In the genomic region with DNA sequence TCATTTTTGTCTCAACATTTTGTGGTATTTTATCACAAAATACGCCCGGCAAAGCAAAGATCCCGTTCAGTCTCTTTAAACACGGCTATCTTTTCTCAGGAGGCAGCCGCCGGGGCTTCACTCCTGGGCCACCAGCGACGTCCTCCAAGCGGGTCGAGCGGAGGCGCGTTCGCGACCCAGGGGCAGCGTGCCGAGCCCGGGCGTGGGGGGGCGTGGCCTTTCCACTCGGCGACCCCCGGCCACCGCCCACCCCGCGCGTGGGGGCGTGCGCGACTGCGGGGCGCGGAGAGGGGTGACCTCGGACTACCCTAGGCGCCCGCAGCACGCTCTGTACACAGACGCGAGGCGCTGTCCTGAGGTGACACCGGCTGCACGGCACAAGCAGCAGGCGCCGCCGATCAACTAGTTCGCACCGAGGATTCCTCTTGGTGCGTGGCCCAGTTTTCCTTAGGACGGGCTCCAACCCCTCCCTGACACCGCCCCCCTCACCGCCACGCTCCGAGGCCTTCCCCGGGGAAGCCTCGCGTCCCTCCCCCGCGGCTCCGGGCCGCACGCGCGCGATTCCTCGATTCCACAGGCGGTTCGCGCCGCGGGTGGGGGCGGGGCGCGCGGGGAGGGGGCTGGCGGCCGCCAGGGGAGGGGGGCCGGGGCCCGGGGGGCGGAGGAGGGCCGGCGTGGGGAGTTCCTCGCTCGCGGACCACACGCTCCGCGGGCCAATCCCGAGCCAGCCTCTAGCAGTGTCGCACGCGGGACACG, we compare ENCODE assay signal across 8 cellular contexts. TPM values are rescaled to one million over a fixed set of nuclear protein-coding genes. Genes with fewer than 3 reads are reported as not detected.
A peak's percentile ranks its signal among the peaks of the same experiment; 100 is the strongest.
DNase-seq lines count a peak whose midpoint lies in the region; ATAC-seq and TF ChIP-seq lines count a peak whose summit lies in the region.

No MANE protein-coding gene starts in this region.

- H3K27ac Mint-ChIP-seq in T-helper 2 cell treated with Interferon-gamma antibody and Interleukin-4, amounts not matched to agents 5 μg/mL and 100 μg/mL, for 36 hours: peak overlapping the region; percentile 98

- 12% methylated on average over 26 of the region's 92 CpGs for WGBS in mammary epithelial cell (ENCODE audit: low coverage, missing lambda C conversion rate)

- peaks cover 19% of the 10 kb centered on the region for H3K4me1 ChIP-seq in mammary epithelial cell (ENCODE audit: insufficient read depth, low read length)

- H3K9me3 Mint-ChIP-seq in T-helper 2 cell treated with Interferon-gamma antibody and Interleukin-4, amounts not matched to agents 5 μg/mL and 100 μg/mL, for 36 hours: no peaks in the 10 kb centered on the region

- peak overlapping the region; percentile 100 for H3K4me3 Mint-ChIP-seq in T-helper 2 cell treated with Interferon-gamma antibody and Interleukin-4, amounts not matched to agents 5 μg/mL and 100 μg/mL, for 36 hours

- BruUV-seq in mammary epithelial cell (replicated peaks; lab: Mats Ljungman, UMichigan): no TSS peak

- dilution Hi-C loops in mammary epithelial cell (cut with HindIII; ENCODE audit: low sequenced_read_pairs): no loop called here

- H3K27me3 ChIP-seq in mammary epithelial cell (ENCODE audit: insufficient read depth, low read length): no peaks in the 10 kb centered on the region

- peak overlapping the region; percentile 95 for H3K4me2 ChIP-seq in mammary epithelial cell (ENCODE audit: insufficient read depth, low read depth, low read length)

- peaks cover 3% of the 10 kb centered on the region for H3K27me3 Mint-ChIP-seq in T-helper 2 cell treated with Interferon-gamma antibody and Interleukin-4, amounts not matched to agents 5 μg/mL and 100 μg/mL, for 36 hours (ENCODE audit: low read depth)

- peak overlapping the region; percentile 67 for H3K4me3 ChIP-seq in LNCaP clone FGC (ENCODE audit: low read depth, low read length)
- H3K4me3 ChIP-seq in mammary epithelial cell (replicated peaks in 1 of 3; ENCODE audit: insufficient read depth in 1 of 3, low read depth in 2 of 3, low read length in 3 of 3): peak overlapping the region; percentile 70 to 95 (median 82)

- H3K4me1 Mint-ChIP-seq in T-helper 2 cell treated with Interferon-gamma antibody and Interleukin-4, amounts not matched to agents 5 μg/mL and 100 μg/mL, for 36 hours (ENCODE audit: low read depth): peaks cover 17% of the 10 kb centered on the region

- TF ChIP-seq CTCF in LNCaP clone FGC (IDR thresholded peaks at IDR 0.05; ENCODE audit: control insufficient read depth, extremely low read depth, insufficient read depth): no peak
- TF ChIP-seq CTCF in mammary epithelial cell (conservative IDR thresholded peaks at IDR 0.05 in 1 of 2, IDR thresholded peaks at IDR 0.05 in 1 of 2; ENCODE audit: extremely low read depth in 1 of 2, insufficient read depth in 1 of 2, low read depth in 1 of 2, low read length in 2 of 2): no peak

- peak overlapping the region; percentile 95 for H3K9ac ChIP-seq in mammary epithelial cell (ENCODE audit: insufficient read depth, low read length)

- peak overlapping the region; percentile 43 for H3K27ac ChIP-seq in mammary epithelial cell (ENCODE audit: insufficient read depth, low read depth, low read length)

- H2AFZ ChIP-seq in mammary epithelial cell (ENCODE audit: low read depth, low read length): peak overlapping the region; percentile 90

- peaks cover 8% of the 10 kb centered on the region for H3K36me3 Mint-ChIP-seq in T-helper 2 cell treated with Interferon-gamma antibody and Interleukin-4, amounts not matched to agents 5 μg/mL and 100 μg/mL, for 36 hours (ENCODE audit: low read depth)

- no peaks in the 10 kb centered on the region for H3K36me3 ChIP-seq in mammary epithelial cell (ENCODE audit: insufficient read depth, low read length)

- no peaks in the 10 kb centered on the region for H3K9me3 ChIP-seq in mammary epithelial cell (replicated peaks; ENCODE audit: insufficient read depth, low read length)

- intact Hi-C loops in mammary epithelial cell (cut with micrococcal nuclease): loop anchor here (1.0 to 10.0 kb wide), 13 partner anchors 83 to 1033 kb away; no protein-coding TSS in a partner anchor

- in situ Hi-C loops in mammary epithelial cell (cut with MboI; ENCODE audit: low sequenced_read_pairs in 2 of 2): loop anchor here (10.0 to 25.0 kb wide), 2 partner anchors 110 to 507 kb away; no protein-coding TSS in a partner anchor

- peaks cover 34% of the 10 kb centered on the region for H3K79me2 ChIP-seq in mammary epithelial cell (ENCODE audit: insufficient read depth, low read length)

- no peaks in the 10 kb centered on the region for H4K20me1 ChIP-seq in mammary epithelial cell (ENCODE audit: insufficient read depth, low read length)

- peak; percentile 20 for ATAC-seq in GM21717 (IDR thresholded peaks at IDR 0.05; ENCODE audit: unreplicated experiment)

- DNase-seq in DMS53 treated with DMSO at 0.1 percent for 48 hours (lab: John Stamatoyannopoulos, UW; ENCODE audit: unreplicated experiment): peak; percentile 63
- no peak for DNase-seq in LNCaP clone FGC (ENCODE audit: low read depth)
- DNase-seq in T-helper 2 cell treated with Interferon-gamma antibody and Interleukin-4, amounts not matched to agents 5 μg/mL and 100 μg/mL, for 36 hours (ENCODE audit: low spot score): peak; percentile 53
- DNase-seq in mammary epithelial cell: peak; percentile 57
- DNase-seq in inferior parietal cortex (ENCODE audit: extremely low spot score): peak; percentile 48
- DNase-seq in stimulated activated CD4-positive, alpha-beta T cell treated with anti-CD3 and anti-CD28 coated beads, Interleukin-12 subunit alpha, Interleukin-12 subunit beta, amount 100 ng/mL, for 24 hours (ENCODE audit: low read depth in 2 of 2): peak; percentile 28 to 36
- DNase-seq in putamen (ENCODE audit: low spot score): no peak

- CTCF ChIA-PET in mammary epithelial cell (lab: Charles Lee; ENCODE audit: low non-redundant PET): no interaction called here

RNA-seq across cellular contexts. Expression of gene JARID2, which starts 1.1 kb away (rescaled TPM):
- total RNA-seq in mammary epithelial cell: 10 to 100 TPM; 10.3 to 25.8 TPM
- 13.7 TPM for polyA plus RNA-seq in mammary epithelial cell
- polyA minus RNA-seq in mammary epithelial cell: 32.0 TPM

Comparison
In these comparisons a context has a peak if more than half of its experiments do, and no peak if none do; other contexts are left out.
1. DNase-seq: peak in DMS53 treated with DMSO at 0.1 percent for 48 hours (single experiment), T-helper 2 cell treated with Interferon-gamma antibody and Interleukin-4, amounts not matched to agents 5 μg/mL and 100 μg/mL, for 36 hours (single experiment), mammary epithelial cell (single experiment), inferior parietal cortex (single experiment) and stimulated activated CD4-positive, alpha-beta T cell treated with anti-CD3 and anti-CD28 coated beads, Interleukin-12 subunit alpha, Interleukin-12 subunit beta, amount 100 ng/mL, for 24 hours (2 of 2); none in LNCaP clone FGC (single experiment) and putamen (single experiment).